In the genomic region with DNA sequence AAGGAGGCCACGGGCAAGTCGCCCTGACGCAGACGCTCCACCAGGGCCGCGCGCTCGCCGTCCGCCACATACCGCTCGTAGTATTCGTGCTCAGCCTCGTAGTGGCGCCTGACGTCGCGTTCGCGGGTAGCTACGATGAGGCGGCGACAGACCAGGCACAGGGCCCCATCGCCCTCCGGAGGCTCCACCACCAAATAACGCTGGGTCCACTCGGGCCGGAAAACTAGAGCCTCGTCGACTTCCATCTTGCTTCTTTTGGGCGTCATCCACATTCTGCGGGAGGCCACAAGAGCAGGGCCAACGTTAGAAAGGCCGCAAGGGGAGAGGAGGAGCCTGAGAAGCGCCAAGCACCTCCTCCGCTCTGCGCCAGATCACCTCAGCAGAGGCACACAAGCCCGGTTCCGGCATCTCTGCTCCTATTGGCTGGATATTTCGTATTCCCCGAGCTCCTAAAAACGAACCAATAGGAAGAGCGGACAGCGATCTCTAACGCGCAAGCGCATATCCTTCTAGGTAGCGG, we compare ENCODE assay signal across 7 cellular contexts. TPM values are rescaled to one million over a fixed set of nuclear protein-coding genes. Genes with fewer than 3 reads are reported as not detected.
DNase-seq lines count a peak whose midpoint lies in the region; ATAC-seq and FAIRE-seq lines count a peak whose summit lies in the region.

A gene (minus strand): TSS at position 326 of the 520 bp plus-strand sequence. CDS start 54 bp downstream, at position 272.

- H3K9me3 ChIP-seq in effector memory CD4-positive, alpha-beta T cell (ENCODE audit: control insufficient read depth, low read length): no peaks in the 10 kb centered on the region
- H3K9me3 ChIP-seq in mucosa of stomach (ENCODE audit: control insufficient read depth, low read length): no peaks in the 10 kb centered on the region

- H3K4me1 ChIP-seq in effector memory CD4-positive, alpha-beta T cell (ENCODE audit: control insufficient read depth, insufficient read depth, low read length, poor library complexity, severe bottlenecking): peaks cover 41% of the 10 kb centered on the region
- H3K4me1 ChIP-seq in mucosa of stomach (ENCODE audit: control insufficient read depth, insufficient read depth, low read length): peaks cover 18% of the 10 kb centered on the region

- ATAC-seq in GM18519 (IDR thresholded peaks at IDR 0.05; ENCODE audit: low FRiP score, unreplicated experiment): peak; percentile 10
- ATAC-seq in HG02610 (IDR thresholded peaks at IDR 0.05; ENCODE audit: unreplicated experiment): peak; percentile 85

- H3K4me3 ChIP-seq in effector memory CD4-positive, alpha-beta T cell (ENCODE audit: insufficient read depth, low read depth, low read length, poor library complexity, severe bottlenecking): peak within 1 kb of the TSS; percentile 61
- peak within 1 kb of the TSS; percentile 58 for H3K4me3 ChIP-seq in mucosa of stomach (ENCODE audit: low read length)

- FAIRE-seq in RCC 7860 (lab: Jason Lieb, UNC): peak; percentile 97

- peaks cover 8% of the 10 kb centered on the region for H3K36me3 ChIP-seq in effector memory CD4-positive, alpha-beta T cell (ENCODE audit: control insufficient read depth, insufficient read depth, low read length)
- peaks cover 5% of the 10 kb centered on the region for H3K36me3 ChIP-seq in mucosa of stomach (ENCODE audit: control insufficient read depth, insufficient read depth, low read length)

- DNase-seq in RCC 7860 (ENCODE audit: low spot score): no peak
- DNase-seq in effector memory CD4-positive, alpha-beta T cell: no peak
- no peak for DNase-seq in mesenteric fat pad (ENCODE audit: low spot score)
- DNase-seq in kidney glomerular epithelial cell (lab: John Stamatoyannopoulos, UW): no peak

- H3K9ac ChIP-seq in mucosa of stomach (ENCODE audit: low read length): peak within 1 kb of the TSS; percentile 90

- H3K27ac ChIP-seq in effector memory CD4-positive, alpha-beta T cell (ENCODE audit: insufficient read depth, low read length, poor library complexity, severe bottlenecking): peak within 1 kb of the TSS; percentile 96

- H3K27me3 ChIP-seq in effector memory CD4-positive, alpha-beta T cell (replicated peaks; ENCODE audit: control insufficient read depth, insufficient read depth, low read length, poor library complexity, severe bottlenecking): no peaks in the 10 kb centered on the region
- no peaks in the 10 kb centered on the region for H3K27me3 ChIP-seq in mucosa of stomach (ENCODE audit: control insufficient read depth, insufficient read depth, low read length)

RNA-seq across cellular contexts. Expression of the gene that starts here (rescaled TPM):
- total RNA-seq in mesenteric fat pad: 9.5 TPM
